Comparison of ENCODE assay signal across 17 cellular contexts in genomic region chr12:74983917-74984316, GRCh38.
DNase-seq lines count a peak whose midpoint lies in the region; ATAC-seq and TF ChIP-seq lines count a peak whose summit lies in the region.
"Had no signal": no experiment of that assay in that cellular context is flagged by ENCODE, and none has a peak within 500 bp of the region (broad histone marks: within the 10 kb centered on the region; RNA-seq: fewer than 3 reads in every experiment).

No MANE protein-coding gene starts in this region.

- H3K27me3 ChIP-seq in Peyer's patch, result no peaks in the 10 kb centered on the region
- H3K27me3 ChIP-seq: BLaER1 treated with 17β-estradiol and CSF1 and Interleukin-3, amounts not matched to agents 10 nM and 100 nM had no signal

- TF ChIP-seq CTCF in VCaP (conservative IDR thresholded peaks at IDR 0.05) (no peak), mucosa of descending colon (IDR thresholded peaks at IDR 0.05) (no peak), osteocyte (IDR thresholded peaks at IDR 0.05) (no peak), Peyer's patch (IDR thresholded peaks at IDR 0.05) (no peak)

- H3K36me3 Mint-ChIP-seq in osteocyte (ENCODE audit: unreplicated experiment), result no peaks in the 10 kb centered on the region
- H3K36me3 Mint-ChIP-seq: CD4-positive, CD25-positive, alpha-beta regulatory T cell had no signal

- H3K27ac ChIP-seq in VCaP, result peak overlapping the region; percentile 85
- no peak overlapping the region for H3K27ac ChIP-seq in Peyer's patch
- H3K27ac ChIP-seq: BLaER1 treated with 17β-estradiol and CSF1 and Interleukin-3, amounts not matched to agents 10 nM and 100 nM had no signal

- no peak overlapping the region for H3K4me3 Mint-ChIP-seq in osteocyte (ENCODE audit: unreplicated experiment)
- H3K4me3 Mint-ChIP-seq: GM23338 had no signal

- no peak overlapping the region for H3K4me3 ChIP-seq in mucosa of descending colon
- H3K4me3 ChIP-seq in Peyer's patch, result no peak overlapping the region
- H3K4me3 ChIP-seq: BLaER1 treated with 17β-estradiol and CSF1 and Interleukin-3, amounts not matched to agents 10 nM and 100 nM; GM23338 had no signal

- H3K9me3 ChIP-seq in mucosa of descending colon, result no peaks in the 10 kb centered on the region
- H3K9me3 ChIP-seq in Peyer's patch, result no peaks in the 10 kb centered on the region
- H3K9me3 ChIP-seq: BLaER1 treated with 17β-estradiol and CSF1 and Interleukin-3, amounts not matched to agents 10 nM and 100 nM had no signal

- H3K4me1 ChIP-seq in mucosa of descending colon (ENCODE audit: low read depth) (peaks cover 5% of the 10 kb centered on the region), Peyer's patch (no peaks in the 10 kb centered on the region)
- H3K4me1 ChIP-seq: BLaER1 treated with 17β-estradiol and CSF1 and Interleukin-3, amounts not matched to agents 10 nM and 100 nM had no signal

- DNase-seq in DMS53 (lab: John Stamatoyannopoulos, UW), result peak; percentile 82
- DNase-seq in left colon, result no peak
- DNase-seq in mucosa of descending colon, result no peak
- DNase-seq in dedifferentiated amniotic fluid mesenchymal stem cell (ENCODE audit: extremely low spot score), result no peak
- DNase-seq in osteocyte (ENCODE audit: extremely low spot score, unreplicated experiment), result no peak
- DNase-seq in Peyer's patch, result no peak
- DNase-seq: ACHN; Calu3; CD4-positive, CD25-positive, alpha-beta regulatory T cell; DMS 273 treated with DMSO at 0.1 percent for 48 hours; DMS79 treated with DMSO at 0.1 percent for 48 hours; EL; H7 had no signal

- no peak for TF ChIP-seq POLR2A in Peyer's patch (IDR thresholded peaks at IDR 0.05)

- intact Hi-C loops in left colon (cut with DNase I, micrococcal nuclease) (no loop called here), mucosa of descending colon (cut with DNase I, micrococcal nuclease) (no loop called here)

- ATAC-seq in left colon, result peak; percentile 66
- ATAC-seq in mucosa of descending colon, result peak; percentile 57
- no peak for ATAC-seq in HG03175 (IDR thresholded peaks at IDR 0.05; ENCODE audit: unreplicated experiment)
- ATAC-seq: GM23338 had no signal

- H3K9me3 Mint-ChIP-seq in osteocyte (ENCODE audit: unreplicated experiment), result no peaks in the 10 kb centered on the region
- H3K9me3 Mint-ChIP-seq: GM23338 had no signal

- peaks cover 10% of the 10 kb centered on the region for H3K27me3 Mint-ChIP-seq in osteocyte (ENCODE audit: unreplicated experiment)
- H3K27me3 Mint-ChIP-seq: CD4-positive, CD25-positive, alpha-beta regulatory T cell had no signal

- H3K27ac Mint-ChIP-seq in osteocyte (ENCODE audit: unreplicated experiment), result no peak overlapping the region
- H3K27ac Mint-ChIP-seq: CD4-positive, CD25-positive, alpha-beta regulatory T cell; GM23338 had no signal

- no peaks in the 10 kb centered on the region for H3K4me1 Mint-ChIP-seq in osteocyte (ENCODE audit: unreplicated experiment)
- H3K4me1 Mint-ChIP-seq: CD4-positive, CD25-positive, alpha-beta regulatory T cell; GM23338 had no signal

- H3K36me3 ChIP-seq in mucosa of descending colon (ENCODE audit: low read depth), result no peaks in the 10 kb centered on the region
- no peaks in the 10 kb centered on the region for H3K36me3 ChIP-seq in Peyer's patch
- H3K36me3 ChIP-seq: BLaER1 treated with 17β-estradiol and CSF1 and Interleukin-3, amounts not matched to agents 10 nM and 100 nM had no signal
